In genomic region chr2:75098856-75099255, GRCh38 we compare ENCODE assay signal across 9 cellular contexts.
DNase-seq lines count a peak whose midpoint lies in the region; TF ChIP-seq lines count a peak whose summit lies in the region.
"Had no signal": no experiment of that assay in that cellular context is flagged by ENCODE, and none has a peak within 500 bp of the region (broad histone marks: within the 10 kb centered on the region; RNA-seq: fewer than 3 reads in every experiment).

No MANE protein-coding gene starts in this region.

- H3K36me3 ChIP-seq in KMS-11 (ENCODE audit: insufficient read depth) (no peaks in the 10 kb centered on the region), adrenal gland (replicated peaks in 1 of 2) (no peaks in the 10 kb centered on the region), uterus (no peaks in the 10 kb centered on the region)

- intact Hi-C loops in adrenal gland (cut with DNase I) (no loop called here), uterus (cut with DNase I; ENCODE audit: low total_unique reads) (no loop called here)

- 32 to 45% (median 41%) methylated on average over 2 of the region's 2 CpGs for WGBS in adrenal gland, 4 donors

- H3K4me3 ChIP-seq in KMS-11 (IDR thresholded peaks at IDR 0.05; ENCODE audit: insufficient read depth, low read depth, low read length) (no peak overlapping the region), adrenal gland (no peak overlapping the region), uterus (no peak overlapping the region)

- H4K20me1 ChIP-seq in KMS-11 (ENCODE audit: insufficient read depth) = no peaks in the 10 kb centered on the region

- TF ChIP-seq POLR2A in adrenal gland (IDR thresholded peaks at IDR 0.05) (no peak), uterus (IDR thresholded peaks at IDR 0.05) (no peak)

- H3K9ac ChIP-seq in KMS-11 = no peak overlapping the region

- H3K27me3 ChIP-seq in KMS-11 (ENCODE audit: insufficient read depth, low read depth) (no peaks in the 10 kb centered on the region), adrenal gland (no peaks in the 10 kb centered on the region), uterus (no peaks in the 10 kb centered on the region)

- peak; percentile 28 for DNase-seq in GF-D8 (lab: John Stamatoyannopoulos, UW)
- DNase-seq in adrenal gland = peak in 1 of 7 donors; percentile 15
- DNase-seq in lung microvascular endothelial cell (ENCODE audit: low read depth in 2 of 2) = peak; percentile 20 to 24
- no peak for DNase-seq in stimulated activated CD4-positive, alpha-beta T cell treated with anti-CD3 and anti-CD28 coated beads, Interleukin-4, amount 100 ng/mL, for 4 hours
- DNase-seq in NCI-H1436 (lab: John Stamatoyannopoulos, UW) = no peak
- DNase-seq in COR-L47 (lab: John Stamatoyannopoulos, UW) = no peak
- no peak for DNase-seq in uterus
- DNase-seq: SHP77 treated with DMSO at 0.1 percent for 48 hours had no signal

- no peak overlapping the region for H3K4me2 ChIP-seq in KMS-11

- H3K27ac ChIP-seq in KMS-11 = no peak overlapping the region
- H3K27ac ChIP-seq in adrenal gland = no peak overlapping the region
- H3K27ac ChIP-seq in uterus = no peak overlapping the region

- no peaks in the 10 kb centered on the region for H3K79me2 ChIP-seq in KMS-11 (ENCODE audit: insufficient read depth, low read depth)

- no peak overlapping the region for H2AFZ ChIP-seq in KMS-11 (ENCODE audit: low read depth)

- H3K9me3 ChIP-seq in adrenal gland (replicated peaks in 1 of 3) (no peaks in the 10 kb centered on the region), uterus (no peaks in the 10 kb centered on the region)

- H3K4me1 ChIP-seq in KMS-11 (ENCODE audit: low read depth, poor library complexity, severe bottlenecking) (no peaks in the 10 kb centered on the region), adrenal gland (replicated peaks in 1 of 2) (no peaks in the 10 kb centered on the region), uterus (no peaks in the 10 kb centered on the region)

- peak; percentile 62 for TF ChIP-seq CTCF in KMS-11 (conservative IDR thresholded peaks at IDR 0.05; ENCODE audit: low read depth, low read length)
- peak in 5 of 6 experiments; percentile 5 to 40 (median 36) for TF ChIP-seq CTCF in adrenal gland (IDR thresholded peaks at IDR 0.05)
- TF ChIP-seq CTCF in uterus (IDR thresholded peaks at IDR 0.05) = no peak

Comparison
In these comparisons a context has a peak if more than half of its experiments do, and no peak if none do; other contexts are left out.
1. DNase-seq: peak in GF-D8 (single experiment) and lung microvascular endothelial cell (2 of 2); none in stimulated activated CD4-positive, alpha-beta T cell treated with anti-CD3 and anti-CD28 coated beads, Interleukin-4, amount 100 ng/mL, for 4 hours (0 of 2), NCI-H1436 (single experiment), COR-L47 (single experiment) and uterus (0 of 2).
2. CTCF ChIP-seq: peak in KMS-11 (single experiment) and adrenal gland (5 of 6); none in uterus (0 of 4).